ENCODE assay signal across 18 cellular contexts in the genomic region with DNA sequence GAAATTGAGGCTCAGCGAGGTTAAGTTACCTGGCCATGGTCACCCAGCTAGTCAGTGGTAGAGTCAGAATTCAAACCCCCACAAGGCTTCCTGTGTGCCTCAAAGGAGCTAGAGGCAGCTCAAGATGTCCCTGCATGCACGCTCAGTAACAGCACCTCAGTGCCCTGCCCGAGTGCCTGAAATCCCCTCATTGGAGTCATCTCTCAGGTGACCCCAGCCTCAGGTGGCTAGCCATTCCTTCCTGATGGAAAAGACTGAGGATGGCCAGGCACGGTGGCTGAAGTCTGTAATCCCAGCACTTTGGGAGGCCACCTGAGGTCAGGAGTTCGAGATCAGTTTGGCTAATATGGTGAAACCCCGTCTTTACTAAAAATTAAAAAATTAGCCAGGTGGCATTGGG. TPM values are rescaled to one million over a fixed set of nuclear protein-coding genes. Genes with fewer than 3 reads are reported as not detected.
A peak's percentile ranks its signal among the peaks of the same experiment; 100 is the strongest.
DNase-seq lines count a peak whose midpoint lies in the region; ATAC-seq and TF ChIP-seq lines count a peak whose summit lies in the region.
"Had no signal": no experiment of that assay in that cellular context is flagged by ENCODE, and none has a peak within 500 bp of the region (broad histone marks: within the 10 kb centered on the region; RNA-seq: fewer than 3 reads in every experiment).

No MANE protein-coding gene starts in this region.

- H3K4me1 Mint-ChIP-seq in activated CD4-positive, alpha-beta T cell treated with anti-CD3 and anti-CD28 coated beads, Interleukin-2, amount 10 ng/mL, durations not matched to agents 7 days and 5 days, result peaks cover 52% of the 10 kb centered on the region

- no peaks in the 10 kb centered on the region for H3K9me3 Mint-ChIP-seq in activated CD4-positive, alpha-beta T cell treated with anti-CD3 and anti-CD28 coated beads, Interleukin-2, amount 10 ng/mL, durations not matched to agents 7 days and 5 days
- H3K9me3 Mint-ChIP-seq: dendritic cell treated with granulocyte-macrophage colony-stimulating factor and Interleukin-4, amounts not matched to agents 40 ng/mL and 50 ng/mL, for 4 days; stimulated activated memory B cell treated with anti-CD40 and anti-IgM and Interleukin-4, amounts not matched to agents 10 μg/mL and 1 μg/mL and 100 μg/mL, for 72 hours had no signal

- peaks cover 3% of the 10 kb centered on the region for H3K36me3 Mint-ChIP-seq in activated CD4-positive, alpha-beta T cell treated with anti-CD3 and anti-CD28 coated beads, Interleukin-2, amount 10 ng/mL, durations not matched to agents 7 days and 5 days (ENCODE audit: low read depth)
- H3K36me3 Mint-ChIP-seq: stimulated activated memory B cell treated with anti-CD40 and anti-IgM and Interleukin-4, amounts not matched to agents 10 μg/mL and 1 μg/mL and 100 μg/mL, for 72 hours had no signal

- H3K27me3 ChIP-seq in heart left ventricle, result peaks cover 0 to 28% (median 0%) of the 10 kb centered on the region in 9 donors
- H3K27me3 ChIP-seq in esophagus squamous epithelium, result peaks cover 0 to 10% (median 0%) of the 10 kb centered on the region in 4 donors
- no peaks in the 10 kb centered on the region for H3K27me3 ChIP-seq in ovary

- H3K9me3 ChIP-seq in heart left ventricle (no peaks in the 10 kb centered on the region), esophagus squamous epithelium (no peaks in the 10 kb centered on the region), ovary (no peaks in the 10 kb centered on the region)
- H3K9me3 ChIP-seq: mucosa of descending colon had no signal

- H3K4me3 ChIP-seq in heart left ventricle (no peak overlapping the region), esophagus squamous epithelium (no peak overlapping the region), ovary (no peak overlapping the region), urinary bladder (ENCODE audit: low read depth, low read length) (no peak overlapping the region)
- H3K4me3 ChIP-seq: mucosa of descending colon had no signal

- H3K4me3 Mint-ChIP-seq in activated CD4-positive, alpha-beta T cell treated with anti-CD3 and anti-CD28 coated beads, Interleukin-2, amount 10 ng/mL, durations not matched to agents 7 days and 5 days, result no peak overlapping the region
- H3K4me3 Mint-ChIP-seq: dendritic cell treated with granulocyte-macrophage colony-stimulating factor and Interleukin-4, amounts not matched to agents 40 ng/mL and 50 ng/mL, for 4 days; stimulated activated memory B cell treated with anti-CD40 and anti-IgM and Interleukin-4, amounts not matched to agents 10 μg/mL and 1 μg/mL and 100 μg/mL, for 72 hours had no signal

- H3K27ac ChIP-seq in heart left ventricle (peak overlapping the region in 11 of 12 donors; percentile 40 to 94 (median 78)), esophagus squamous epithelium (peak overlapping the region; percentile 16 to 79 (median 68)), ovary (peak overlapping the region; percentile 53 to 75), urinary bladder (ENCODE audit: low read depth) (peak overlapping the region; percentile 70)
- H3K27ac ChIP-seq: KMS-11 had no signal

- TF ChIP-seq CTCF in heart left ventricle (IDR thresholded peaks at IDR 0.05), result no peak
- TF ChIP-seq CTCF in esophagus squamous epithelium (IDR thresholded peaks at IDR 0.05), result no peak
- TF ChIP-seq CTCF in ovary (IDR thresholded peaks at IDR 0.05), result no peak

- WGBS in heart left ventricle, 4 donors, result 93 to 100% (median 97%) methylated on average over 6 of the region's 6 CpGs
- WGBS in esophagus squamous epithelium, 2 donors, result 93 to 96% methylated on average over 6 of the region's 6 CpGs
- WGBS in ovary, 3 donors, result 95 to 98% (median 98%) methylated on average over 6 of the region's 6 CpGs
- WGBS in urinary bladder, result 96% methylated on average over 6 of the region's 6 CpGs

- no peak for TF ChIP-seq EP300 in ovary (IDR thresholded peaks at IDR 0.05)

- H3K27me3 Mint-ChIP-seq in activated CD4-positive, alpha-beta T cell treated with anti-CD3 and anti-CD28 coated beads, Interleukin-2, amount 10 ng/mL, durations not matched to agents 7 days and 5 days, result no peaks in the 10 kb centered on the region

- intact Hi-C loops in heart left ventricle (cut with DNase I) (loop anchor here in 5 of 10 donors (5.0 kb wide), 2 partner anchors 38 to 43 kb away; a partner anchor contains a TSS), left cardiac atrium (cut with DNase I) (loop anchor here in 1 of 2 donors (2.0 kb wide), 1 partner anchor 37 kb away; a partner anchor contains a TSS), esophagus squamous epithelium (cut with DNase I) (no loop called here), ovary (cut with DNase I) (loop anchor here in 1 of 4 donors (5.0 kb wide), 1 partner anchor 33 kb away; no protein-coding TSS in a partner anchor)

- no peak overlapping the region for H3K27ac Mint-ChIP-seq in activated CD4-positive, alpha-beta T cell treated with anti-CD3 and anti-CD28 coated beads, Interleukin-2, amount 10 ng/mL, durations not matched to agents 7 days and 5 days
- H3K27ac Mint-ChIP-seq: stimulated activated memory B cell treated with anti-CD40 and anti-IgM and Interleukin-4, amounts not matched to agents 10 μg/mL and 1 μg/mL and 100 μg/mL, for 72 hours had no signal

- DNase-seq in heart left ventricle (no peak), left cardiac atrium (no peak), esophagus squamous epithelium (lab: John Stamatoyannopoulos, UW) (no peak), ovary (no peak), midbrain (lab: John Stamatoyannopoulos, UW) (no peak)
- no peak for DNase-seq in activated CD4-positive, alpha-beta T cell treated with anti-CD3 and anti-CD28 coated beads, Interleukin-2, amount 10 ng/mL, durations not matched to agents 7 days and 5 days
- DNase-seq: activated CD4-positive, alpha-beta T cell treated with anti-CD3 and anti-CD28 coated beads, Interleukin-2, amount 50 U/mL, for 4 hours; aorta; COR-L47; GF-D8; mucosa of descending colon; NCI-H146; NCI-H748 treated with DMSO at 0.1 percent for 48 hours had no signal

- CTCF ChIA-PET in activated CD4-positive, alpha-beta T cell treated with anti-CD3 and anti-CD28 coated beads, Interleukin-2, amount 10 ng/mL, durations not matched to agents 7 days and 5 days (lab: Charles Lee), result interaction anchor here (1.4 kb wide), 1 partner anchor 13 kb away, joined by 5 read pairs; no protein-coding TSS in a partner anchor

- POLR2A ChIA-PET in activated CD4-positive, alpha-beta T cell treated with anti-CD3 and anti-CD28 coated beads, Interleukin-2, amount 10 ng/mL, durations not matched to agents 7 days and 5 days (lab: Charles Lee), result no interaction called here

- ATAC-seq in heart left ventricle (no peak), left cardiac atrium (no peak), GM18517 (IDR thresholded peaks at IDR 0.05; ENCODE audit: unreplicated experiment) (no peak)
- ATAC-seq: mucosa of descending colon; stimulated activated memory B cell treated with anti-CD40 and anti-IgM and Interleukin-4, amounts not matched to agents 10 μg/mL and 1 μg/mL and 100 μg/mL, for 72 hours had no signal

- TF ChIP-seq POLR2A in heart left ventricle (IDR thresholded peaks at IDR 0.05) (no peak), esophagus squamous epithelium (IDR thresholded peaks at IDR 0.05) (no peak), ovary (IDR thresholded peaks at IDR 0.05) (no peak)

- H3K4me1 ChIP-seq in heart left ventricle, result peaks cover 0 to 56% (median 15%) of the 10 kb centered on the region in 12 donors
- H3K4me1 ChIP-seq in esophagus squamous epithelium, result peaks cover 18 to 87% (median 54%) of the 10 kb centered on the region in 3 donors
- peaks cover 20% of the 10 kb centered on the region for H3K4me1 ChIP-seq in ovary (ENCODE audit: insufficient read depth)
- no peaks in the 10 kb centered on the region for H3K4me1 ChIP-seq in urinary bladder (ENCODE audit: insufficient read depth)

- H3K36me3 ChIP-seq in heart left ventricle, result no peaks in the 10 kb centered on the region
- H3K36me3 ChIP-seq in esophagus squamous epithelium, result no peaks in the 10 kb centered on the region
- H3K36me3 ChIP-seq in ovary, result no peaks in the 10 kb centered on the region
- no peaks in the 10 kb centered on the region for H3K36me3 ChIP-seq in urinary bladder (ENCODE audit: insufficient read depth)

RNA-seq across cellular contexts. Expression of a gene that starts 36.9 kb away (rescaled TPM):
- total RNA-seq in heart left ventricle (10 to 100 TPM in 1 of 9 donors, 1 to 10 TPM in 1, under 1 TPM in 6, not detected in 1; 0.12 to 11.6 (median 0.70) TPM), left cardiac atrium (1 to 10 TPM in 1 of 2 donors, under 1 TPM in 1; 0.94 to 7.0 TPM), esophagus squamous epithelium (under 1 TPM; 0.08 to 0.76 (median 0.10) TPM), ovary (1 to 10 TPM in 5 of 7 donors, under 1 TPM in 2; 0.35 to 8.3 (median 1.9) TPM), urinary bladder (4.8 TPM)
- polyA plus RNA-seq in heart left ventricle (under 1 TPM; 0.46 to 0.78 TPM), ovary (1 to 10 TPM; 1.1 to 3.1 TPM), urinary bladder (1.1 TPM)
- 100 to 1,000 TPM; 102 to 103 TPM for total RNA-seq in activated CD4-positive, alpha-beta T cell treated with anti-CD3 and anti-CD28 coated beads, Interleukin-2, amount 10 ng/mL, durations not matched to agents 7 days and 5 days

RNA-seq across cellular contexts. Expression of a gene that starts 57.0 kb away (rescaled TPM):
- total RNA-seq in heart left ventricle (1 to 10 TPM in 2 of 9 donors, under 1 TPM in 5, not detected in 2; 0.17 to 5.0 (median 0.42) TPM), left cardiac atrium (1 to 10 TPM in 1 of 2 donors, under 1 TPM in 1; 0.56 to 1.4 TPM), esophagus squamous epithelium (1 to 10 TPM in 1 of 4 donors, under 1 TPM in 2, not detected in 1; 0.19 to 5.7 (median 0.19) TPM), ovary (1 to 10 TPM in 4 of 7 donors, under 1 TPM in 2, not detected in 1; 0.73 to 4.5 (median 1.2) TPM), urinary bladder (0.32 TPM)
- polyA plus RNA-seq in heart left ventricle (under 1 TPM; 0.25 to 0.27 TPM), ovary (under 1 TPM in 1 of 2 donors, not detected in 1; 0.46 TPM), urinary bladder (1.3 TPM)
- 10 to 100 TPM; 74.7 to 80.5 TPM for total RNA-seq in activated CD4-positive, alpha-beta T cell treated with anti-CD3 and anti-CD28 coated beads, Interleukin-2, amount 10 ng/mL, durations not matched to agents 7 days and 5 days

Comparison
In these comparisons a context has a peak if more than half of its experiments do, and no peak if none do; other contexts are left out.
1. RNA of a gene that starts 36.9 kb away (total RNA-seq): 102 to 103 TPM in activated CD4-positive, alpha-beta T cell treated with anti-CD3 and anti-CD28 coated beads, Interleukin-2, amount 10 ng/mL, durations not matched to agents 7 days and 5 days; 0.94 to 7.0 TPM in left cardiac atrium, 4.8 TPM in urinary bladder (single experiment), 0.35 to 8.3 TPM in ovary, 0.12 to 11.6 TPM in heart left ventricle and 0.08 to 0.76 TPM in esophagus squamous epithelium; every median in the first group is over 4 times any median in the second.
2. RNA of a gene that starts 57.0 kb away (total RNA-seq): 74.7 to 80.5 TPM in activated CD4-positive, alpha-beta T cell treated with anti-CD3 and anti-CD28 coated beads, Interleukin-2, amount 10 ng/mL, durations not matched to agents 7 days and 5 days; 0.56 to 1.4 TPM in left cardiac atrium, 0.73 to 4.5 TPM in ovary, 0.32 TPM in urinary bladder (single experiment), 0.17 to 5.0 TPM in heart left ventricle and 0.19 to 5.7 TPM in esophagus squamous epithelium; every median in the first group is over 10 times any median in the second.
3. Peak in every context shown above with its lines, with median percentiles within 50 percentile points of each other: H3K27ac ChIP-seq.